Comparison of ENCODE assay signal across 8 cellular contexts in the genomic region with DNA sequence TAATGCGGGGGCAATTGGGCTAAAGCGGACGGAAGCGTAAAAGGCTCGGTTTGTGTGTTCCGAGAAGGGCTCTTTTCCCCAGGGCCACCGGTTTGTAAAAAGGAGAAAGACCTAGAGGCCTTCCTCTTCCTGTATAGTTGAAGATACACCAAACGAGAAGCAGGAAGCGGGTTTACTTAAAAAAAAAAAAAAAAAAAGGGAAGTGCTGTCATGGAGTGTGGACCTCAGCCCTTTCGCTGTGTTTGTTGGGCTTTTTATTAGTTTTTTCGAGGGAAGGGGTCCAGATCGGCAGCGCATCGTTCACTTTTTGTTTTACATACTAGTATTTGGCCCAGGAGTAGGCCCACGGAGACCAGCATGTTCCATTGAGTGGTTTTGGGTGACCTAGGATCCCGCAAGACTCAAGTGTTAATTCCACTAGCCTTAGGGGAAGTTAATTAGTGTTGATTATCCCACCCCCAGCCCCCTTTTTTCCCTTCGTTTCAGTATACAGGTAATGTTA. TPM values are rescaled to one million over a fixed set of nuclear protein-coding genes. Genes with fewer than 3 reads are reported as not detected.
DNase-seq lines count a peak whose midpoint lies in the region; ATAC-seq and TF ChIP-seq lines count a peak whose summit lies in the region.

No MANE protein-coding gene starts in this region.

- H3K4me3 ChIP-seq in GM06990 (replicated peaks; ENCODE audit: low read depth, low read length) (peak overlapping the region; percentile 96), ectodermal cell (ENCODE audit: insufficient read depth, low read depth, low read length) (peak overlapping the region; percentile 89), mesendoderm (ENCODE audit: low read length) (peak overlapping the region; percentile 71), upper lobe of right lung (peak overlapping the region; percentile 87)

- H3K4ac ChIP-seq in mesendoderm (ENCODE audit: low read depth, low read length): peak overlapping the region; percentile 74

- peak overlapping the region; percentile 98 for H3K56ac ChIP-seq in mesendoderm (ENCODE audit: low read length)

- H3K79me1 ChIP-seq in mesendoderm (ENCODE audit: low read length): peaks cover 7% of the 10 kb centered on the region

- CTCF ChIA-PET in T-cell (lab: Charles Lee): interaction anchor here in 1 of 2 donors (0.9 kb wide), 1 partner anchor 98 kb away, joined by 7 read pairs; a partner anchor contains a TSS

- H2BK5ac ChIP-seq in mesendoderm (ENCODE audit: low read length): peak overlapping the region; percentile 77

- H3K4me1 ChIP-seq in ectodermal cell (ENCODE audit: control insufficient read depth, insufficient read depth, low read length) (peaks cover 13% of the 10 kb centered on the region), mesendoderm (ENCODE audit: control insufficient read depth, low read depth, low read length) (no peaks in the 10 kb centered on the region), upper lobe of right lung (peaks cover 47% of the 10 kb centered on the region)

- peak overlapping the region; percentile 98 to 99 (median 99) for H3K4me3 Mint-ChIP-seq in T-cell

- H2BK15ac ChIP-seq in mesendoderm (replicated peaks; ENCODE audit: low read depth): no peak overlapping the region

- no peak overlapping the region for H4K5ac ChIP-seq in mesendoderm (ENCODE audit: low read length)

- H4K8ac ChIP-seq in mesendoderm (ENCODE audit: low read depth, low read length): peak overlapping the region; percentile 1

- peaks cover 32% of the 10 kb centered on the region for H3K79me2 ChIP-seq in mesendoderm (ENCODE audit: control insufficient read depth, insufficient read depth, low read length)

- no peak overlapping the region for H3K23ac ChIP-seq in mesendoderm (ENCODE audit: low read length)

- intact Hi-C loops in upper lobe of right lung (cut with DNase I): no loop called here

- peak overlapping the region; percentile 93 for H3K9ac ChIP-seq in mesendoderm (ENCODE audit: low read length)

- no peaks in the 10 kb centered on the region for H3K9me3 Mint-ChIP-seq in T-cell

- H3K27ac Mint-ChIP-seq in T-cell: peak overlapping the region; percentile 93 to 95

- H3K36me3 ChIP-seq in GM06990 (ENCODE audit: control insufficient read depth, insufficient read depth, low read length) (no peaks in the 10 kb centered on the region; the same call in 1 of the 2 replicates), ectodermal cell (ENCODE audit: control insufficient read depth, insufficient read depth, low read length) (no peaks in the 10 kb centered on the region), mesendoderm (ENCODE audit: control insufficient read depth, insufficient read depth, low read length) (no peaks in the 10 kb centered on the region), upper lobe of right lung (no peaks in the 10 kb centered on the region)

- DNase-seq in GM06990 (ENCODE audit: extremely low read depth, insufficient read length): peak; percentile 83
- DNase-seq in HuH-7 (ENCODE audit: low spot score): peak; percentile 16
- DNase-seq in T-cell: peak in 28 of 34 experiments; percentile 1 to 58 (median 27)
- peak; percentile 66 for DNase-seq in mesendoderm
- no peak for DNase-seq in upper lobe of right lung
- no peak for DNase-seq in AG08396 (ENCODE audit: low spot score)

- peak overlapping the region; percentile 89 for H3K27ac ChIP-seq in ectodermal cell (ENCODE audit: insufficient read depth, low read depth, low read length, poor library complexity, severe bottlenecking)
- peak overlapping the region; percentile 89 for H3K27ac ChIP-seq in mesendoderm (ENCODE audit: low read depth, low read length)
- peak overlapping the region; percentile 97 for H3K27ac ChIP-seq in upper lobe of right lung

- WGBS in ectodermal cell, 2 experiments: 1% methylated on average over 15 to 17 of the region's 17 CpGs
- WGBS in mesendoderm (ENCODE audit: extremely low coverage, insufficient coverage, low lambda C conversion rate): no CpG with 5 or more reads among the region's 17 CpGs

- POLR2A ChIA-PET in T-cell (lab: Charles Lee): interaction anchor here in 1 of 2 donors (1.1 kb wide), 1 partner anchor 98 kb away, joined by 26 read pairs; a partner anchor contains a TSS

- H2AK5ac ChIP-seq in mesendoderm (ENCODE audit: low read length): no peak overlapping the region

- TF ChIP-seq CTCF in GM06990 (IDR thresholded peaks at IDR 0.05; ENCODE audit: insufficient read depth, low read length, poor library complexity, severe bottlenecking) (no peak), upper lobe of right lung (IDR thresholded peaks at IDR 0.05) (no peak)

- peaks cover 38 to 50% (median 48%) of the 10 kb centered on the region in 3 donors for H3K4me1 Mint-ChIP-seq in T-cell

- H3K36me3 Mint-ChIP-seq in T-cell: peaks cover 13% of the 10 kb centered on the region

- H3K18ac ChIP-seq in mesendoderm (ENCODE audit: low read length): peak overlapping the region; percentile 70

- H3K27me3 Mint-ChIP-seq in T-cell: peaks cover 0 to 2% of the 10 kb centered on the region in 2 donors

- H3K4me2 ChIP-seq in mesendoderm (ENCODE audit: low read length): peak overlapping the region; percentile 81

- H3K27me3 ChIP-seq in GM06990 (replicated peaks; ENCODE audit: control insufficient read depth, insufficient read depth, low read length) (no peaks in the 10 kb centered on the region), ectodermal cell (ENCODE audit: control insufficient read depth, insufficient read depth, low read length, poor library complexity, severe bottlenecking) (no peaks in the 10 kb centered on the region), mesendoderm (ENCODE audit: insufficient read depth, low read length, poor library complexity) (no peaks in the 10 kb centered on the region), upper lobe of right lung (no peaks in the 10 kb centered on the region)

- no peaks in the 10 kb centered on the region for H3K9me3 ChIP-seq in ectodermal cell (ENCODE audit: control insufficient read depth, low read length)
- no peaks in the 10 kb centered on the region for H3K9me3 ChIP-seq in upper lobe of right lung

- H2BK120ac ChIP-seq in mesendoderm (ENCODE audit: low read depth, low read length): peak overlapping the region; percentile 54

- ATAC-seq in GM21515 (IDR thresholded peaks at IDR 0.05; ENCODE audit: unreplicated experiment) (peak; percentile 35), T-cell (replicated peaks in 1 of 4) (peak; percentile 44 to 61 (median 58)), upper lobe of right lung (peak; percentile 57)

RNA-seq across cellular contexts. Expression of a gene that starts 0.7 kb away (rescaled TPM):
- total RNA-seq in T-cell (100 to 1,000 TPM; 234 to 267 (median 246) TPM), upper lobe of right lung (236 TPM)
- polyA plus RNA-seq in ectodermal cell (2013, experiment 1 of 4): 195 TPM
- polyA plus RNA-seq in ectodermal cell (2013, experiment 2 of 4): 196 TPM
- 127 TPM for polyA plus RNA-seq in ectodermal cell (2013, experiment 3 of 4)
- 144 TPM for polyA plus RNA-seq in ectodermal cell (2013, experiment 4 of 4)
- 104 TPM for polyA plus RNA-seq in mesendoderm (2013, experiment 1 of 2)
- polyA plus RNA-seq in mesendoderm (2013, experiment 2 of 2): 104 TPM

Comparison
In these comparisons a context has a peak if more than half of its experiments do, and no peak if none do; other contexts are left out.
1. DNase-seq: peak in GM06990 (single experiment), HuH-7 (single experiment), T-cell (28 of 34) and mesendoderm (single experiment); none in upper lobe of right lung (single experiment) and AG08396 (single experiment).
2. Peak in every context shown above with its lines, with median percentiles within 50 percentile points of each other: H3K4me3 ChIP-seq, ATAC-seq and H3K27ac ChIP-seq.